In genomic region chr5:94618029-94618492, GRCh38 we compare ENCODE assay signal across 8 cellular contexts. TPM values are rescaled to one million over a fixed set of nuclear protein-coding genes. Genes with fewer than 3 reads are reported as not detected.
A peak's percentile ranks its signal among the peaks of the same experiment; 100 is the strongest.
DNase-seq lines count a peak whose midpoint lies in the region; ATAC-seq and TF ChIP-seq lines count a peak whose summit lies in the region.

No MANE protein-coding gene starts in this region.

- intact Hi-C loops in dorsolateral prefrontal cortex (cut with DNase I) = no loop called here
- intact Hi-C loops in right lobe of liver (cut with DNase I) = no loop called here

- H3K27me3 ChIP-seq in dorsolateral prefrontal cortex (no peaks in the 10 kb centered on the region), right lobe of liver (no peaks in the 10 kb centered on the region)

- no peaks in the 10 kb centered on the region for H3K9me3 ChIP-seq in right lobe of liver

- TF ChIP-seq POLR2A in right lobe of liver (IDR thresholded peaks at IDR 0.05) = no peak

- H3K4me3 ChIP-seq in dorsolateral prefrontal cortex (peak overlapping the region; percentile 70 to 99 (median 87)), right lobe of liver (peak overlapping the region; percentile 79 to 90 (median 80))

- DNase-seq in NCI-H2196 (lab: John Stamatoyannopoulos, UW; ENCODE audit: unreplicated experiment) = peak; percentile 35
- no peak for DNase-seq in NCI-H2196 treated with DMSO at 0.1 percent for 48 hours (lab: John Stamatoyannopoulos, UW; ENCODE audit: unreplicated experiment)
- peak; percentile 13 for DNase-seq in HuH-7 (ENCODE audit: low spot score)
- peak; percentile 66 for DNase-seq in SK-N-DZ (ENCODE audit: low spot score)
- peak in 9 of 10 donors; percentile 26 to 72 (median 60) for DNase-seq in dorsolateral prefrontal cortex
- DNase-seq in right lobe of liver = peak; percentile 52 to 73 (median 68)
- DNase-seq in stromal cell of bone marrow (ENCODE audit: low read depth) = peak; percentile 43

- WGBS in right lobe of liver (ENCODE audit: insufficient coverage, low coverage, low lambda C conversion rate, missing lambda C conversion rate) = 0% methylated on average over 16 of the region's 23 CpGs

- H3K36me3 ChIP-seq in right lobe of liver = no peaks in the 10 kb centered on the region

- TF ChIP-seq CTCF in dorsolateral prefrontal cortex (IDR thresholded peaks at IDR 0.05 in 54 of 56, conservative IDR thresholded peaks at IDR 0.05 in 2 of 56; ENCODE audit: low read depth in 1 of 56, partially characterized antibody in 56 of 56) = peak in 2 of 56 donors; percentile 12 to 19
- TF ChIP-seq CTCF in right lobe of liver (IDR thresholded peaks at IDR 0.05) = no peak

- peaks cover 0 to 11% (median 0%) of the 10 kb centered on the region in 4 donors for H3K4me1 ChIP-seq in right lobe of liver

- ATAC-seq in GM21786 (IDR thresholded peaks at IDR 0.05; ENCODE audit: unreplicated experiment) (peak; percentile 16), right lobe of liver (peak; percentile 57 to 75 (median 69))

- H3K27ac ChIP-seq in dorsolateral prefrontal cortex (peak overlapping the region in 51 of 59 donors; percentile 4 to 84 (median 59)), right lobe of liver (peak overlapping the region; percentile 64 to 66 (median 65))

RNA-seq across cellular contexts. Expression of gene KIAA0825, which starts 0.3 kb away (rescaled TPM):
- 1.3 and 1.5 TPM in 2 replicates for polyA plus RNA-seq in SK-N-DZ (2014; cell fraction: cytosol; rRNA removed)
- polyA plus RNA-seq in SK-N-DZ (2014; cell fraction: nucleus; rRNA removed) = 0.68 and 1.2 TPM in 2 replicates
- 10 to 100 TPM in 92 of 120 experiments, 1 to 10 TPM in 28; 5.8 to 16.2 (median 11.8) TPM for total RNA-seq in dorsolateral prefrontal cortex
- total RNA-seq in right lobe of liver = 1 to 10 TPM in 5 of 6 experiments, under 1 TPM in 1; 0.86 to 3.2 (median 1.7) TPM

RNA-seq across cellular contexts. Expression of gene SLF1, which starts 0.4 kb away (rescaled TPM):
- polyA plus RNA-seq in SK-N-DZ (2014; cell fraction: cytosol; rRNA removed) = 9.8 and 16.1 TPM in 2 replicates
- 20.2 and 20.7 TPM in 2 replicates for polyA plus RNA-seq in SK-N-DZ (2014; cell fraction: nucleus; rRNA removed)
- total RNA-seq in dorsolateral prefrontal cortex (10 to 100 TPM; 10.8 to 36.5 (median 21.9) TPM), right lobe of liver (1 to 10 TPM in 5 of 6 experiments, under 1 TPM in 1; 0.80 to 3.3 (median 2.4) TPM)
